In the genomic region with DNA sequence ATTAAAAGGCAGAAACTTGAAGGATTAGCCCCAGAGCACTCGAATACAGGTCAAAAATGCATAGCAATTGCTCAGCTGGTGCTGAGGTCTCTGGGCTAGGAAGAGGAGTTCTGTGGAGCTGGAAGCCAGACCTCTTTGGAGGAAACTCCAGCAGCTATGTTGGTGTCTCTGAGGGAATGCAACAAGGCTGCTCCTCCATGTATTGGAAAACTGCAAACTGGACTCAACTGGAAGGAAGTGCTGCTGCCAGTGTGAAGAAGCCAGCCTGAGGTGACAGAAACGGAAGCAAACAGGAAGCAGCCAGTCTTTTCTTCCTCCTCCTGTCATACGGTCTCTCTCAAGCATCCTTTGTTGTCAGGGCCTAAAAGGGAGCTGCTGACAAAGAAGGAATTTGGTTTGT, we compare ENCODE assay signal across 14 cellular contexts.
DNase-seq lines count a peak whose midpoint lies in the region; ATAC-seq lines count a peak whose summit lies in the region.
"Had no signal": no experiment of that assay in that cellular context is flagged by ENCODE, and none has a peak within 500 bp of the region (broad histone marks: within the 10 kb centered on the region; RNA-seq: fewer than 3 reads in every experiment).

No MANE protein-coding gene starts in this region.

- CTCF ChIA-PET in T-cell (lab: Charles Lee) = no interaction called here

- H3K9me3 ChIP-seq in esophagus (ENCODE audit: control insufficient read depth in 2 of 2, insufficient read depth in 1 of 2, low read depth in 1 of 2, low read length in 1 of 2) = no peaks in the 10 kb centered on the region
- H3K9me3 ChIP-seq: breast epithelium, HAP-1, SJSA1, upper lobe of left lung had no signal

- H3K4me1 Mint-ChIP-seq in activated T-cell treated with anti-CD3 and anti-CD28 coated beads, Interleukin-2, amount 50 U/mL, for 24 hours (ENCODE audit: low read depth) = peaks cover 35% of the 10 kb centered on the region
- peaks cover 34 to 52% (median 35%) of the 10 kb centered on the region in 3 donors for H3K4me1 Mint-ChIP-seq in T-cell
- peaks cover 31% of the 10 kb centered on the region for H3K4me1 Mint-ChIP-seq in stimulated activated naive CD8-positive, alpha-beta T cell treated with anti-CD3 and anti-CD28 coated beads, Interleukin-15, amount 100 ng/mL, for 72 hours

- ATAC-seq in T-cell (replicated peaks in 1 of 4) = peak; percentile 65 to 96 (median 89)
- ATAC-seq in stimulated activated naive CD8-positive, alpha-beta T cell treated with anti-CD3 and anti-CD28 coated beads, Interleukin-15, amount 100 ng/mL, for 72 hours = peak; percentile 62

- peak; percentile 40 for DNase-seq in activated T-cell treated with anti-CD3 and anti-CD28 coated beads, Interleukin-2, amount 50 U/mL, for 24 hours
- DNase-seq in activated T-cell treated with anti-CD3 and anti-CD28 coated beads for 4 hours (no peak), T-cell (peak in 10 of 34 experiments; percentile 6 to 32 (median 17)), DMS79 treated with DMSO at 0.1 percent for 48 hours (lab: John Stamatoyannopoulos, UW) (no peak)
- DNase-seq in stimulated activated naive CD8-positive, alpha-beta T cell treated with anti-CD3 and anti-CD28 coated beads, Interleukin-15, amount 100 ng/mL, for 72 hours = no peak
- no peak for DNase-seq in activated CD4-positive, CD25-positive, alpha-beta regulatory T cell treated with anti-CD3 and anti-CD28 coated beads, Interleukin-2, amount 50 U/mL, for 72 hours
- no peak for DNase-seq in stimulated activated CD4-positive, alpha-beta T cell treated with anti-CD3 and anti-CD28 coated beads, Interleukin-15, amount 100 ng/mL, for 24 hours
- DNase-seq: NCI-H446, posterior cingulate gyrus, upper lobe of left lung had no signal

- H3K36me3 ChIP-seq in esophagus (ENCODE audit: control insufficient read depth in 2 of 2, insufficient read depth in 2 of 2, low read length in 1 of 2) = no peaks in the 10 kb centered on the region
- H3K36me3 ChIP-seq: breast epithelium, HAP-1, SJSA1, upper lobe of left lung had no signal

- no peaks in the 10 kb centered on the region for H3K27me3 Mint-ChIP-seq in activated T-cell treated with anti-CD3 and anti-CD28 coated beads, Interleukin-2, amount 50 U/mL, for 24 hours
- no peaks in the 10 kb centered on the region for H3K27me3 Mint-ChIP-seq in T-cell
- H3K27me3 Mint-ChIP-seq in stimulated activated naive CD8-positive, alpha-beta T cell treated with anti-CD3 and anti-CD28 coated beads, Interleukin-15, amount 100 ng/mL, for 72 hours = no peaks in the 10 kb centered on the region

- H3K4me1 ChIP-seq in esophagus (ENCODE audit: control insufficient read depth in 2 of 2, insufficient read depth in 2 of 2, low read length in 1 of 2) = peaks cover 3 to 7% of the 10 kb centered on the region in 2 donors
- H3K4me1 ChIP-seq: breast epithelium, HAP-1 had no signal

- peak overlapping the region; percentile 52 to 74 for H3K27ac ChIP-seq in esophagus (ENCODE audit: low read depth in 2 of 2, low read length in 1 of 2)
- H3K27ac ChIP-seq: breast epithelium, SJSA1, upper lobe of left lung had no signal

- no peaks in the 10 kb centered on the region for H3K9me3 Mint-ChIP-seq in activated T-cell treated with anti-CD3 and anti-CD28 coated beads, Interleukin-2, amount 50 U/mL, for 24 hours
- peaks cover 0 to 3% (median 0%) of the 10 kb centered on the region in 3 donors for H3K9me3 Mint-ChIP-seq in T-cell
- peaks cover 7 to 8% of the 10 kb centered on the region in 2 donors for H3K9me3 Mint-ChIP-seq in stimulated activated naive CD8-positive, alpha-beta T cell treated with anti-CD3 and anti-CD28 coated beads, Interleukin-15, amount 100 ng/mL, for 72 hours

- no peak overlapping the region for H3K4me3 Mint-ChIP-seq in activated T-cell treated with anti-CD3 and anti-CD28 coated beads, Interleukin-2, amount 50 U/mL, for 24 hours
- H3K4me3 Mint-ChIP-seq in T-cell = peak overlapping the region in 1 of 3 donors; percentile 45
- H3K4me3 Mint-ChIP-seq in stimulated activated naive CD8-positive, alpha-beta T cell treated with anti-CD3 and anti-CD28 coated beads, Interleukin-15, amount 100 ng/mL, for 72 hours = peak overlapping the region; percentile 57 to 68

- POLR2A ChIA-PET in T-cell (lab: Charles Lee) = no interaction called here

- 44 to 51% methylated on average over 3 of the region's 3 CpGs for WGBS in esophagus, 2 donors

- no peaks in the 10 kb centered on the region for H3K36me3 Mint-ChIP-seq in activated T-cell treated with anti-CD3 and anti-CD28 coated beads, Interleukin-2, amount 50 U/mL, for 24 hours (ENCODE audit: low read depth)
- no peaks in the 10 kb centered on the region for H3K36me3 Mint-ChIP-seq in T-cell

- H3K27ac Mint-ChIP-seq in activated T-cell treated with anti-CD3 and anti-CD28 coated beads, Interleukin-2, amount 50 U/mL, for 24 hours = peak overlapping the region; percentile 71
- H3K27ac Mint-ChIP-seq in T-cell = peak overlapping the region; percentile 86 to 92
- peak overlapping the region; percentile 64 to 93 for H3K27ac Mint-ChIP-seq in stimulated activated naive CD8-positive, alpha-beta T cell treated with anti-CD3 and anti-CD28 coated beads, Interleukin-15, amount 100 ng/mL, for 72 hours

- peak overlapping the region in 1 of 2 donors; percentile 6 for H3K4me3 ChIP-seq in esophagus (ENCODE audit: low read depth in 1 of 2, low read length in 2 of 2)
- H3K4me3 ChIP-seq: breast epithelium, HAP-1, SJSA1, upper lobe of left lung had no signal

- H3K27me3 ChIP-seq in esophagus (ENCODE audit: control insufficient read depth in 1 of 2, insufficient read depth in 2 of 2, low read length in 2 of 2) = no peaks in the 10 kb centered on the region
- H3K27me3 ChIP-seq: breast epithelium, SJSA1, upper lobe of left lung had no signal
